ENCODE assay signal across 8 cellular contexts in genomic region chr21:39182484-39183271, GRCh38. TPM values are rescaled to one million over a fixed set of nuclear protein-coding genes. Genes with fewer than 3 reads are reported as not detected.
DNase-seq lines count a peak whose midpoint lies in the region; ATAC-seq, FAIRE-seq and TF ChIP-seq lines count a peak whose summit lies in the region.

No MANE protein-coding gene starts in this region.

- H3K36me3 Mint-ChIP-seq in stimulated activated naive B cell treated with anti-CD40 and anti-IgM and Interleukin-4, amounts not matched to agents 10 μg/mL and 1 μg/mL and 100 μg/mL, for 72 hours: peaks cover 13 to 21% of the 10 kb centered on the region in 2 donors

- FAIRE-seq in GM12878 (lab: Jason Lieb, UNC) (no peak), kidney (lab: Jason Lieb, UNC) (no peak)

- H3K4me3 ChIP-seq in AG09309 (ENCODE audit: control insufficient read depth, low read depth, low read length) (peak overlapping the region; percentile 92), GM12878 (peak overlapping the region; percentile 95), kidney (ENCODE audit: low read length in 2 of 2) (peak overlapping the region; percentile 85 to 90)

- H3K4me1 Mint-ChIP-seq in stimulated activated naive B cell treated with anti-CD40 and anti-IgM and Interleukin-4, amounts not matched to agents 10 μg/mL and 1 μg/mL and 100 μg/mL, for 72 hours: peaks cover 19 to 33% of the 10 kb centered on the region in 2 donors

- no peak for TF ChIP-seq EP300 in GM12878 (IDR thresholded peaks at IDR 0.05; ENCODE audit: borderline replicate concordance in 1 of 2, control insufficient read depth in 1 of 2, low read depth in 2 of 2, low read length in 2 of 2)

- DNase-seq in AG09309 (ENCODE audit: low read depth) (no peak), Kasumi-1 (lab: John Stamatoyannopoulos, UW) (peak; percentile 13 to 24), GM12878 (ENCODE audit: low read depth, low spot score) (no peak), kidney (no peak), NCI-H2196 (lab: John Stamatoyannopoulos, UW; ENCODE audit: unreplicated experiment) (no peak), T-helper 9 cell (no peak)
- peak; percentile 5 for DNase-seq in stimulated activated naive B cell treated with anti-CD40 and anti-IgM and Interleukin-4, amounts not matched to agents 10 μg/mL and 1 μg/mL and 100 μg/mL, for 72 hours

- no peaks in the 10 kb centered on the region for H4K20me1 ChIP-seq in GM12878 (ENCODE audit: control insufficient read depth, insufficient read depth)

- H3K27ac Mint-ChIP-seq in stimulated activated naive B cell treated with anti-CD40 and anti-IgM and Interleukin-4, amounts not matched to agents 10 μg/mL and 1 μg/mL and 100 μg/mL, for 72 hours: peak overlapping the region; percentile 97

- no peaks in the 10 kb centered on the region for H3K27me3 Mint-ChIP-seq in stimulated activated naive B cell treated with anti-CD40 and anti-IgM and Interleukin-4, amounts not matched to agents 10 μg/mL and 1 μg/mL and 100 μg/mL, for 72 hours

- WGBS in GM12878 (ENCODE audit: insufficient coverage, insufficient replicate concordance, low lambda C conversion rate, missing lambda C conversion rate): 2% methylated on average over 46 of the region's 51 CpGs

- H3K27me3 ChIP-seq in GM12878 (replicated peaks in 1 of 2; ENCODE audit: control insufficient read depth in 2 of 2, insufficient read depth in 2 of 2, low read length in 1 of 2): no peaks in the 10 kb centered on the region

- intact Hi-C loops in GM12878 (cut with micrococcal nuclease; ENCODE audit: unreplicated experiment): loop anchor here (5.0 to 10.0 kb wide), 3 partner anchors 130 to 262 kb away; partner anchors contain the start of genes BRWD1 and LCA5L
- intact Hi-C loops in kidney (cut with DNase I): no loop called here

- peak overlapping the region; percentile 83 for H2AFZ ChIP-seq in GM12878 (ENCODE audit: control insufficient read depth, low read depth, low read length)

- SMC1A ChIA-PET in GM12878 (lab: Charles Lee; ENCODE audit: uncharacterized antibody, unreplicated experiment): no interaction called here

- TF ChIP-seq CTCF in AG09309 (IDR thresholded peaks at IDR 0.05; ENCODE audit: control insufficient read depth, insufficient read depth, low read depth, low read length, missing control alignments): no peak
- no peak for TF ChIP-seq CTCF in GM12878 (IDR thresholded peaks at IDR 0.05 in 2 of 3, conservative IDR thresholded peaks at IDR 0.05 in 1 of 3; ENCODE audit: control insufficient read depth in 2 of 3, extremely low read depth in 1 of 3, insufficient read depth in 1 of 3, low read depth in 3 of 3, low read length in 3 of 3)
- no peak for TF ChIP-seq CTCF in kidney (IDR thresholded peaks at IDR 0.05; ENCODE audit: borderline replicate concordance, extremely low read depth, insufficient read depth)

- RAD21 ChIA-PET in GM12878 (lab: Charles Lee; ENCODE audit: unreplicated experiment): no interaction called here

- no peak for TF ChIP-seq RAD21 in GM12878 (IDR thresholded peaks at IDR 0.05; ENCODE audit: insufficient read depth, low read depth, low read length)

- H3K4me2 ChIP-seq in GM12878 (ENCODE audit: control insufficient read depth, insufficient read depth): peak overlapping the region; percentile 96

- H3K9me3 ChIP-seq in GM12878 (replicated peaks; ENCODE audit: control insufficient read depth, insufficient read depth, low read length) (no peaks in the 10 kb centered on the region), kidney (ENCODE audit: control insufficient read depth in 1 of 2, low read length in 2 of 2) (no peaks in the 10 kb centered on the region)

- in situ Hi-C loops in GM12878 (cut with MboI): loop anchor here (5.0 kb wide), 1 partner anchor 205 kb away; no protein-coding TSS in a partner anchor

- peak overlapping the region; percentile 94 for H3K9ac ChIP-seq in GM12878 (ENCODE audit: control insufficient read depth, insufficient read depth, low read length)
- H3K9ac ChIP-seq in kidney (ENCODE audit: low read length in 2 of 2): peak overlapping the region; percentile 79 to 83

- no peaks in the 10 kb centered on the region for H3K9me3 Mint-ChIP-seq in stimulated activated naive B cell treated with anti-CD40 and anti-IgM and Interleukin-4, amounts not matched to agents 10 μg/mL and 1 μg/mL and 100 μg/mL, for 72 hours

- H3K27ac ChIP-seq in GM12878 (ENCODE audit: control insufficient read depth, insufficient read depth) (peak overlapping the region; percentile 88), kidney (ENCODE audit: low read depth in 2 of 2, low read length in 2 of 2) (peak overlapping the region; percentile 90 to 93)

- H3K4me3 Mint-ChIP-seq in stimulated activated naive B cell treated with anti-CD40 and anti-IgM and Interleukin-4, amounts not matched to agents 10 μg/mL and 1 μg/mL and 100 μg/mL, for 72 hours: peak overlapping the region; percentile 93 to 99

- TF ChIP-seq POLR2A in GM12878 (IDR thresholded peaks at IDR 0.05; ENCODE audit: low read depth, low read length): no peak

- peak; percentile 33 for ATAC-seq in GM18909 (IDR thresholded peaks at IDR 0.05; ENCODE audit: poor library complexity, unreplicated experiment)
- no peak; the same call in 2 of the 3 replicates for ATAC-seq in GM12878
- ATAC-seq in stimulated activated naive B cell treated with anti-CD40 and anti-IgM and Interleukin-4, amounts not matched to agents 10 μg/mL and 1 μg/mL and 100 μg/mL, for 72 hours (replicated peaks): peak; percentile 0 to 35

- peaks cover 36% of the 10 kb centered on the region for H3K79me2 ChIP-seq in GM12878 (ENCODE audit: control insufficient read depth, insufficient read depth, low read length)

- CTCF ChIA-PET in GM12878 (lab: Yijun Ruan, JAX): interaction anchor here (1.5 to 1.6 kb wide), 2 partner anchors 9 to 259 kb away, joined by 3 to 4 read pairs; no protein-coding TSS in a partner anchor

- POLR2A ChIA-PET in GM12878 (lab: Charles Lee): interaction anchor here (0.9 to 1.4 kb wide), 5 partner anchors 9 to 205 kb away, joined by 3 to 12 read pairs (median 3); partner anchors contain the start of gene HMGN1

- H3K4me1 ChIP-seq in GM12878 (ENCODE audit: control insufficient read depth, insufficient read depth, low read length) (peaks cover 19% of the 10 kb centered on the region; the same call in 1 of the 2 replicates), kidney (ENCODE audit: control insufficient read depth in 1 of 2, insufficient read depth in 1 of 2, low read depth in 1 of 2, low read length in 2 of 2) (peaks cover 6 to 8% of the 10 kb centered on the region in 2 donors)

- H3K36me3 ChIP-seq in GM12878 (ENCODE audit: control insufficient read depth in 2 of 2, insufficient read depth in 2 of 2, low read length in 1 of 2) (0 out of 4 replicates have a peak, but pooled peaks cover 0 to 4% of the 10 kb centered on the region in 2 experiments), kidney (ENCODE audit: control insufficient read depth in 1 of 2, insufficient read depth in 2 of 2, low read length in 2 of 2) (peaks cover 0 to 7% of the 10 kb centered on the region in 2 donors)

- BruUV-seq in GM12878 (replicated peaks; lab: Mats Ljungman, UMichigan): TSS peak; percentile 59

TF ChIP-seq in GM12878, 131 proteins besides CTCF, POLR2A, EP300 and RAD21 (continues in another document):
- TF ChIP-seq STAT1 (conservative IDR thresholded peaks at IDR 0.05): no peak
- no peak for TF ChIP-seq CEBPZ (IDR thresholded peaks at IDR 0.05; ENCODE audit: low read depth, low read length)
- no peak for TF ChIP-seq ETV6 (conservative IDR thresholded peaks at IDR 0.05 in 1 of 2, IDR thresholded peaks at IDR 0.05 in 1 of 2; ENCODE audit: borderline replicate concordance in 1 of 2, low read depth in 1 of 2)
- 0 out of 2 replicates have a peak, but pooled peaks have one; percentile 10 for TF ChIP-seq CBX5 (IDR thresholded peaks at IDR 0.05; ENCODE audit: low read depth)
- no peak for TF ChIP-seq SMAD5 (IDR thresholded peaks at IDR 0.05; ENCODE audit: low read depth)

RNA-seq across cellular contexts. Expression of gene PSMG1, which starts 0.6 kb away (rescaled TPM):
- total RNA-seq in GM12878 (2013; cell fraction: nucleolus; rRNA removed): 20.9 and 21.5 TPM in 2 replicates
- total RNA-seq in GM12878 (2014; rRNA removed) (111 and 125 TPM in 2 replicates), GM12878 (2014; rRNA removed; fragmentation: Illumina TruSeq; extraction: Trizol) (122 and 135 TPM in 2 replicates), GM12878 (2021) (95.2 and 99.3 TPM in 2 replicates), kidney (25.9 TPM)
- polyA plus RNA-seq in GM12878 (2011; ENCODE audit: low read depth): 32.3 TPM
- polyA plus RNA-seq in GM12878 (2011; rRNA removed) (65.0 and 83.6 TPM in 2 replicates), GM12878 (2014; fragmentation: Illumina TruSeq; extraction: Trizol) (153 and 183 TPM in 2 replicates), GM12878 (2014; fragmentation: Nextera tagmentation; extraction: Ambion mirVana) (10 to 100 TPM; 21.3 to 79.8 TPM), GM12878 (2014; rRNA removed) (102 and 130 TPM in 2 replicates), GM12878 (2016; fragmentation: Nextera tagmentation; extraction: Ambion mirVana) (100 to 1,000 TPM; 241 to 248 TPM), kidney (ENCODE audit: insufficient read depth, low read depth, low replicate concordance) (50.8 TPM)
- 41.4 and 50.4 TPM in 2 replicates for polyA plus RNA-seq in GM12878 (2011; cell fraction: cytosol; rRNA removed)
- polyA plus RNA-seq in GM12878 (2011; cell fraction: nucleus; rRNA removed): 26.7 and 30.8 TPM in 2 replicates
- polyA plus RNA-seq in GM12878 (2012): 51.1 and 59.9 TPM in 2 replicates
- 14.6 and 17.4 TPM in 2 replicates for polyA minus RNA-seq in GM12878 (2011; rRNA and poly(A)+ RNA removed)
- polyA minus RNA-seq in GM12878 (2011; cell fraction: cytosol; rRNA and poly(A)+ RNA removed): 11.4 and 14.5 TPM in 2 replicates
- 7.4 and 11.7 TPM in 2 replicates for polyA minus RNA-seq in GM12878 (2011; cell fraction: nucleus; rRNA and poly(A)+ RNA removed)

Comparison
In these comparisons a context has a peak if more than half of its experiments do, and no peak if none do; other contexts are left out.
1. DNase-seq: peak in Kasumi-1 (2 of 2) and stimulated activated naive B cell treated with anti-CD40 and anti-IgM and Interleukin-4, amounts not matched to agents 10 μg/mL and 1 μg/mL and 100 μg/mL, for 72 hours (single experiment); none in AG09309 (single experiment), GM12878 (single experiment), kidney (single experiment), NCI-H2196 (single experiment) and T-helper 9 cell (single experiment).
2. Peak in every context shown above with its lines, with median percentiles within 50 percentile points of each other: H3K4me3 ChIP-seq.